Comparison of ENCODE assay signal across 9 cellular contexts in genomic region chr5:135565691-135566421, GRCh38. TPM values are rescaled to one million over a fixed set of nuclear protein-coding genes. Genes with fewer than 3 reads are reported as not detected.
A peak's percentile ranks its signal among the peaks of the same experiment; 100 is the strongest.
DNase-seq lines count a peak whose midpoint lies in the region; ATAC-seq and TF ChIP-seq lines count a peak whose summit lies in the region.
"Had no signal": no experiment of that assay in that cellular context is flagged by ENCODE, and none has a peak within 500 bp of the region (broad histone marks: within the 10 kb centered on the region; RNA-seq: fewer than 3 reads in every experiment).

No MANE protein-coding gene starts in this region.

- ATAC-seq in WTC11 (peak; percentile 64), GM21717 (IDR thresholded peaks at IDR 0.05; ENCODE audit: unreplicated experiment) (no peak)

- peak; percentile 76 for DNase-seq in AG08395 (ENCODE audit: low spot score)
- peak; percentile 57 for DNase-seq in GM19238 (ENCODE audit: insufficient read length, low spot score)
- peak; percentile 8 for DNase-seq in NCI-H1694 (lab: John Stamatoyannopoulos, UW)
- DNase-seq in WTC11 (ENCODE audit: low spot score), result peak; percentile 88
- peak; percentile 23 for DNase-seq in central memory CD4-positive, alpha-beta T cell
- peak; percentile 70 for DNase-seq in left kidney (ENCODE audit: low read depth, low spot score)
- DNase-seq in stimulated activated CD4-positive, alpha-beta T cell treated with anti-CD3 and anti-CD28 coated beads, TNF-alpha, amount 100 ng/mL, for 1 hour (ENCODE audit: low read depth in 3 of 3, low spot score in 1 of 3), result peak; percentile 10 to 66 (median 22)

- POLR2A ChIA-PET in WTC11 (lab: Charles Lee), result interaction anchor here (0.9 to 1.2 kb wide), 4 partner anchors 12 to 269 kb away, joined by 3 to 4 read pairs (median 4); partner anchors contain the start of gene SLC25A48

- no peaks in the 10 kb centered on the region for H3K9me3 Mint-ChIP-seq in WTC11
- H3K9me3 Mint-ChIP-seq: stimulated activated naive CD8-positive, alpha-beta T cell treated with anti-CD3 and anti-CD28 coated beads, Interleukin-15, Interleukin-2, amounts not matched to agents 100 ng/mL and 50 ng/mL, for 24 hours had no signal

- H3K4me3 Mint-ChIP-seq in WTC11, result no peak overlapping the region
- H3K4me3 Mint-ChIP-seq: stimulated activated naive CD8-positive, alpha-beta T cell treated with anti-CD3 and anti-CD28 coated beads, Interleukin-15, Interleukin-2, amounts not matched to agents 100 ng/mL and 50 ng/mL, for 24 hours had no signal

- CTCF ChIA-PET in WTC11 (lab: Charles Lee), result interaction anchor here (0.6 to 13.7 kb wide), 84 partner anchors 8 to 637 kb away, joined by 3 to 324 read pairs (median 5); partner anchors contain the start of genes CXCL14, DCANP1, NEUROG1 and SLC25A48

- no peaks in the 10 kb centered on the region for H3K36me3 Mint-ChIP-seq in WTC11

- peaks cover 17% of the 10 kb centered on the region for H3K27me3 Mint-ChIP-seq in WTC11 (ENCODE audit: low read depth)

- TF ChIP-seq CTCF in WTC11 (IDR thresholded peaks at IDR 0.05), result peak; percentile 77; the same call in 1 of the 2 replicates

- peaks cover 37% of the 10 kb centered on the region for H3K4me1 Mint-ChIP-seq in WTC11

- no peak overlapping the region for H3K27ac Mint-ChIP-seq in WTC11
- H3K27ac Mint-ChIP-seq: stimulated activated naive CD8-positive, alpha-beta T cell treated with anti-CD3 and anti-CD28 coated beads, Interleukin-15, Interleukin-2, amounts not matched to agents 100 ng/mL and 50 ng/mL, for 24 hours had no signal

TF ChIP-seq in WTC11, 78 proteins besides CTCF, POLR2A, EP300 and RAD21:
- no peak for TF ChIP-seq ZNF317 (CRISPR knock-in tag; IDR thresholded peaks at IDR 0.05; ENCODE audit: borderline replicate concordance, low read depth)
- TF ChIP-seq, protein P1, sequence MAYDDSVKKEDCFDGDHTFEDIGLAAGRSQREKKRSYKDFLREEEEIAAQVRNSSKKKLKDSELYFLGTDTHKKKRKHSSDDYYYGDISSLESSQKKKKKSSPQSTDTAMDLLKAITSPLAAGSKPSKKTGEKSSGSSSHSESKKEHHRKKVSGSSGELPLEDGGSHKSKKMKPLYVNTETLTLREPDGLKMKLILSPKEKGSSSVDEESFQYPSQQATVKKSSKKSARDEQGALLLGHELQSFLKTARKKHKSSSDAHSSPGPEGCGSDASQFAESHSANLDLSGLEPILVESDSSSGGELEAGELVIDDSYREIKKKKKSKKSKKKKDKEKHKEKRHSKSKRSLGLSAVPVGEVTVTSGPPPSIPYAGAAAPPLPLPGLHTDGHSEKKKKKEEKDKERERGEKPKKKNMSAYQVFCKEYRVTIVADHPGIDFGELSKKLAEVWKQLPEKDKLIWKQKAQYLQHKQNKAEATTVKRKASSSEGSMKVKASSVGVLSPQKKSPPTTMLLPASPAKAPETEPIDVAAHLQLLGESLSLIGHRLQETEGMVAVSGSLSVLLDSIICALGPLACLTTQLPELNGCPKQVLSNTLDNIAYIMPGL (CRISPR knock-in tag; IDR thresholded peaks at IDR 0.05), result 0 out of 2 replicates have a peak, but pooled peaks have one; percentile 39

RNA-seq across cellular contexts. Expression of gene CXCL14, which starts 12.9 kb away (rescaled TPM):
- total RNA-seq in WTC11 (2021), result 0.64 to 0.87 TPM (median 0.87 TPM) in 3 replicates

RNA-seq across cellular contexts. Expression of gene NEUROG1, which starts 30.1 kb away (rescaled TPM):
- 0.13 to 0.18 TPM in 2 of 3 replicates, not detected in the other for total RNA-seq in WTC11 (2021)

Comparison
In these comparisons a context has a peak if more than half of its experiments do, and no peak if none do; other contexts are left out.
1. DNase-seq: peak in every context shown above with its lines; median percentile 88 in WTC11; 76 in AG08395; 70 in left kidney; 57 in GM19238; 23 in central memory CD4-positive, alpha-beta T cell; 22 in stimulated activated CD4-positive, alpha-beta T cell treated with anti-CD3 and anti-CD28 coated beads, TNF-alpha, amount 100 ng/mL, for 1 hour; 8 in NCI-H1694.